Comparison of ENCODE assay signal across 8 cellular contexts in the genomic region with DNA sequence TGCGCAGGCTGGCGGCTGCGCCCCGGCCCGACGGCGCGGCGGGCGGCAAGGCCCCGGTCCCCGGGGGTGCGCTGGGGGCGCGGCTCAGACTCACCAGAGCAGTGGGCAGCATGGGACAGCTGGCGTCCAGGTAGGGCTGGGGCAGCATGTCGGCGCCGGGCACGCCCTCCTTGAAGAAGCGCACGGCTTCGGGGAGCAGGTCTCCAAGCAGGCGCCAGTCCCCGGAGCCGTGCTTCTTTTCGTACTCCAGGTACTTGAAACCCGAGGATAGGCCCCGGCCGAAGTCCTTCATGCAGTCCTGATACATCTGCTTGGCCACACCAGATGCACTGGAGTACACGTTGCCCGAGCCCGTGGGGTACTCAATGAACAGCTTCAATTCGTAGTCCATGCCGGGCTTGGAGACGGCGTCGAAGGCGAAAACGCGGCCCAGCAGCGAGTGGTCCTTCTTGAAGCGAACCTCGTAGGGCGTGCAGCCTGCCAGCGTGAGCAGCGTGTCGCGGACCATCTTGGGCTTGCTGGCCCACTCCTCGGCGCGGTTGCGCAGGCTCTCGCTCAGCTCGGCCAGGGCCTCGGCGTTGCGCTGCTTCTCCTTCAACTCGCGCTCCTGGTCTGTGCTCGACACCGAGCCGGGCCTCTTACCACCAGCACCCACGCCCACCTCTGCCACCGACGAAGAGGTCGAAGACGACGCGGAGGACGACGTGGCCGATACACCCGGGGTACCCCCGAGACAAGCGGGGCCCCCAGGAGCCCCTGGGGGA. TPM values are rescaled to one million over a fixed set of nuclear protein-coding genes. Genes with fewer than 3 reads are reported as not detected.
A peak's percentile ranks its signal among the peaks of the same experiment; 100 is the strongest.
DNase-seq lines count a peak whose midpoint lies in the region; ATAC-seq and TF ChIP-seq lines count a peak whose summit lies in the region.

No MANE protein-coding gene starts in this region.

- intact Hi-C loops in activated naive CD4-positive, alpha-beta T cell treated with anti-CD3 and anti-CD28 coated beads for 36 hours (cut with micrococcal nuclease), result no loop called here

- DNase-seq in activated naive CD4-positive, alpha-beta T cell treated with anti-CD3 and anti-CD28 coated beads for 36 hours, result no peak
- no peak for DNase-seq in activated naive CD4-positive, alpha-beta T cell treated with Interleukin-2 at 50 U/mL for 16 hours
- DNase-seq in fibroblast of villous mesenchyme (ENCODE audit: low read depth), result peak; percentile 54
- no peak for DNase-seq in HCEC 1CT

- H3K79me2 ChIP-seq in parathyroid adenoma, result peaks cover 31% of the 10 kb centered on the region

- H3K4me1 ChIP-seq in parathyroid adenoma, result peaks cover 21% of the 10 kb centered on the region

- no peaks in the 10 kb centered on the region for H3K9me3 ChIP-seq in parathyroid adenoma (ENCODE audit: control insufficient read depth, low read length)

- H3K27me3 Mint-ChIP-seq in activated naive CD4-positive, alpha-beta T cell treated with anti-CD3 and anti-CD28 coated beads for 36 hours (ENCODE audit: low read depth), result no peaks in the 10 kb centered on the region

- no peak overlapping the region for H2AFZ ChIP-seq in parathyroid adenoma

- H3K27ac Mint-ChIP-seq in activated naive CD4-positive, alpha-beta T cell treated with anti-CD3 and anti-CD28 coated beads for 36 hours, result peak overlapping the region; percentile 77

- H3K9ac ChIP-seq in parathyroid adenoma, result peak overlapping the region; percentile 100

- no peaks in the 10 kb centered on the region for H3K27me3 ChIP-seq in parathyroid adenoma (ENCODE audit: control insufficient read depth, insufficient read depth, low read length)

- peak overlapping the region; percentile 82 for H3K4me3 Mint-ChIP-seq in activated naive CD4-positive, alpha-beta T cell treated with anti-CD3 and anti-CD28 coated beads for 36 hours

- no peaks in the 10 kb centered on the region for H3K9me3 Mint-ChIP-seq in activated naive CD4-positive, alpha-beta T cell treated with anti-CD3 and anti-CD28 coated beads for 36 hours

- H3K4me3 ChIP-seq in WI38 (ENCODE audit: low read depth, low read length) (peak overlapping the region; percentile 97), fibroblast of villous mesenchyme (ENCODE audit: low read depth, low read length) (peak overlapping the region; percentile 88), parathyroid adenoma (ENCODE audit: low read depth, low read length) (peak overlapping the region; percentile 96)

- no peaks in the 10 kb centered on the region for H3K36me3 ChIP-seq in parathyroid adenoma (ENCODE audit: control insufficient read depth, insufficient read depth, low read length)

- peaks cover 65% of the 10 kb centered on the region for H3K4me1 Mint-ChIP-seq in activated naive CD4-positive, alpha-beta T cell treated with anti-CD3 and anti-CD28 coated beads for 36 hours (ENCODE audit: low read depth)

- H3K4me2 ChIP-seq in parathyroid adenoma (ENCODE audit: low read length), result peak overlapping the region; percentile 98

- ATAC-seq in HG03442 (IDR thresholded peaks at IDR 0.05; ENCODE audit: unreplicated experiment), result no peak
- ATAC-seq in HG03432 (IDR thresholded peaks at IDR 0.05; ENCODE audit: unreplicated experiment), result no peak

- peak overlapping the region; percentile 100 for H3K27ac ChIP-seq in parathyroid adenoma

- peaks cover 26% of the 10 kb centered on the region for H3K36me3 Mint-ChIP-seq in activated naive CD4-positive, alpha-beta T cell treated with anti-CD3 and anti-CD28 coated beads for 36 hours (ENCODE audit: low read depth)

- CTCF ChIA-PET in activated naive CD4-positive, alpha-beta T cell treated with anti-CD3 and anti-CD28 coated beads for 36 hours (lab: Charles Lee), result interaction anchor here (0.6 to 7.5 kb wide), 7 partner anchors 14 to 150 kb away, joined by 3 to 60 read pairs (median 11); no protein-coding TSS in a partner anchor

- no peak for TF ChIP-seq CTCF in WI38 (IDR thresholded peaks at IDR 0.05; ENCODE audit: low read depth, low read length)
- no peak for TF ChIP-seq CTCF in fibroblast of villous mesenchyme (IDR thresholded peaks at IDR 0.05; ENCODE audit: insufficient read depth, low read depth, low read length)
- no peak for TF ChIP-seq CTCF in parathyroid adenoma (IDR thresholded peaks at IDR 0.05)

RNA-seq across cellular contexts. Expression of a gene that starts 2.2 kb away (rescaled TPM):
- total RNA-seq in activated naive CD4-positive, alpha-beta T cell treated with anti-CD3 and anti-CD28 coated beads for 36 hours, result 10 to 100 TPM; 34.8 to 35.2 TPM
- 40.2 and 44.1 TPM in 2 replicates for total RNA-seq in fibroblast of villous mesenchyme
